ENCODE assay signal across 8 cellular contexts in genomic region chr18:3261393-3262233, GRCh38. TPM values are rescaled to one million over a fixed set of nuclear protein-coding genes. Genes with fewer than 3 reads are reported as not detected.
DNase-seq lines count a peak whose midpoint lies in the region; ATAC-seq and TF ChIP-seq lines count a peak whose summit lies in the region.

TSS of gene MYL12B (plus strand) at chr18:3262133. CDS start at chr18:3272899, 10,766 bp downstream.

- H3K27ac ChIP-seq in 22Rv1 = peak within 1 kb of the TSS; percentile 86

- H3K27me3 Mint-ChIP-seq in central memory CD8-positive, alpha-beta T cell = no peaks in the 10 kb centered on the region

- ATAC-seq in GM18505 (IDR thresholded peaks at IDR 0.05; ENCODE audit: unreplicated experiment) (peak; percentile 86), HG02970 (IDR thresholded peaks at IDR 0.05; ENCODE audit: low FRiP score, unreplicated experiment) (peak; percentile 73)
- peak; percentile 73 for ATAC-seq in central memory CD8-positive, alpha-beta T cell (replicated peaks; ENCODE audit: extremely low read depth, poor library complexity, severe bottlenecking)

- DNase-seq in NCI-H2171 (lab: John Stamatoyannopoulos, UW) (peak; percentile 73), kidney epithelial cell (ENCODE audit: low read depth) (no peak)
- DNase-seq in activated CD4-positive, CD25-positive, alpha-beta regulatory T cell treated with anti-CD3 and anti-CD28 coated beads, Interleukin-2, amount 50 U/mL, for 16 hours (ENCODE audit: low read depth, low spot score) = peak; percentile 62
- peak; percentile 71 for DNase-seq in central memory CD8-positive, alpha-beta T cell (ENCODE audit: low spot score in 2 of 2)
- DNase-seq in stimulated activated CD4-positive, alpha-beta T cell treated with anti-CD3 and anti-CD28 coated beads, Interleukin-15, amount 100 ng/mL, for 48 hours (ENCODE audit: low read depth in 2 of 2) = peak; percentile 62 to 65

- TF ChIP-seq POLR2A in GM18505 (IDR thresholded peaks at IDR 0.05; ENCODE audit: borderline replicate concordance, extremely low read depth, insufficient read depth, insufficient read length) = peak; percentile 91

- peak within 1 kb of the TSS; percentile 58 for H3K4me3 ChIP-seq in kidney epithelial cell (ENCODE audit: low read depth, low read length)

- peaks cover 37% of the 10 kb centered on the region for H3K36me3 Mint-ChIP-seq in central memory CD8-positive, alpha-beta T cell (ENCODE audit: insufficient read depth)

- peak within 1 kb of the TSS; percentile 90 for H3K4me3 Mint-ChIP-seq in central memory CD8-positive, alpha-beta T cell

- peak within 1 kb of the TSS; percentile 91 for H3K27ac Mint-ChIP-seq in central memory CD8-positive, alpha-beta T cell (ENCODE audit: low read depth)

- H3K9me3 Mint-ChIP-seq in central memory CD8-positive, alpha-beta T cell = no peaks in the 10 kb centered on the region

- TF ChIP-seq CTCF in 22Rv1 (IDR thresholded peaks at IDR 0.05) (no peak), kidney epithelial cell (IDR thresholded peaks at IDR 0.05; ENCODE audit: insufficient read depth, low read length, poor library complexity, severe bottlenecking) (no peak)

- H3K4me1 Mint-ChIP-seq in central memory CD8-positive, alpha-beta T cell = peaks cover 78% of the 10 kb centered on the region

- no peaks in the 10 kb centered on the region for H3K27me3 ChIP-seq in kidney epithelial cell (ENCODE audit: control insufficient read depth, insufficient read depth, low read length)

- no peaks in the 10 kb centered on the region for H3K36me3 ChIP-seq in kidney epithelial cell (ENCODE audit: control insufficient read depth, insufficient read depth, low read length)

RNA-seq across cellular contexts. Expression of gene MYL12B, which starts in this region (rescaled TPM):
- total RNA-seq in kidney epithelial cell = 535 and 537 TPM in 2 replicates
